In the genomic region with DNA sequence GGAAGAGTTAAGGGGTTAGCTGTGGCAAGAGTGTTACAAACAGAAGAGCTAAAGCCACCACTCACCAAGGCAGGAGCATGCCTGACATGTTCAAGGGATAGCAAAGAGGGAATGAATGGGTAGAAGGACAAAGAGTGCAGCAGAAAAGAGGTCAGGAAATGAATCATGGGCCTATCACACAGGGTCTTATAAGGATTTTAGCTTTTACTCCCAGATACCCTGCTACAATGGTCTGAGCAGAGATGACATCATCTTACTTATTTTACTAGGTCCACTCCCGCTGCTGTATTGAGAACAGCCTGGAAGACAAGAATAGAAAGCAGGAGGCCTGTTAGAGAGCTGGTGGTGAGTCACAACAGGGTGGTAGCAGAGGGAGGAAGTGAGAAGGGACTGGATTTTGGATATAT, we compare ENCODE assay signal across 8 cellular contexts. TPM values are rescaled to one million over a fixed set of nuclear protein-coding genes. Genes with fewer than 3 reads are reported as not detected.
DNase-seq lines count a peak whose midpoint lies in the region; ATAC-seq and TF ChIP-seq lines count a peak whose summit lies in the region.

No MANE protein-coding gene starts in this region.

- H3K9me3 Mint-ChIP-seq in T-cell, result no peaks in the 10 kb centered on the region
- no peaks in the 10 kb centered on the region for H3K9me3 Mint-ChIP-seq in stimulated activated naive CD8-positive, alpha-beta T cell treated with anti-CD3 and anti-CD28 coated beads, Interleukin-15, amount 100 ng/mL, for 72 hours

- H3K4me1 Mint-ChIP-seq in T-cell, result peaks cover 35 to 43% (median 40%) of the 10 kb centered on the region in 3 donors
- H3K4me1 Mint-ChIP-seq in stimulated activated naive CD8-positive, alpha-beta T cell treated with anti-CD3 and anti-CD28 coated beads, Interleukin-15, amount 100 ng/mL, for 72 hours, result peaks cover 31% of the 10 kb centered on the region

- no peak for TF ChIP-seq POLR2A in gastroesophageal sphincter (IDR thresholded peaks at IDR 0.05)

- 21% methylated on average over 1 of the region's 1 CpG; no CpG with 5 or more reads in 1 of the 2 donors for WGBS in gastroesophageal sphincter (ENCODE audit: low coverage in 1 of 2), 2 donors

- peak overlapping the region; percentile 6 to 64 for H3K27ac Mint-ChIP-seq in T-cell
- H3K27ac Mint-ChIP-seq in stimulated activated naive CD8-positive, alpha-beta T cell treated with anti-CD3 and anti-CD28 coated beads, Interleukin-15, amount 100 ng/mL, for 72 hours, result peak overlapping the region in 1 of 2 donors; percentile 14

- H3K4me3 ChIP-seq in BLaER1 treated with 17β-estradiol and CSF1 and Interleukin-3, amounts not matched to agents 10 nM and 100 nM, result no peak overlapping the region
- H3K4me3 ChIP-seq in left ventricle myocardium inferior (no peak overlapping the region), gastroesophageal sphincter (no peak overlapping the region)

- H3K36me3 Mint-ChIP-seq in T-cell, result peaks cover 36% of the 10 kb centered on the region

- no peak for TF ChIP-seq CTCF in left ventricle myocardium inferior (IDR thresholded peaks at IDR 0.05; ENCODE audit: borderline replicate concordance)
- TF ChIP-seq CTCF in gastroesophageal sphincter (IDR thresholded peaks at IDR 0.05), result no peak

- H4K20me1 ChIP-seq in BLaER1 treated with 17β-estradiol and CSF1 and Interleukin-3, amounts not matched to agents 10 nM and 100 nM, result peaks cover 3 to 81% (median 41%) of the 10 kb centered on the region in 11 experiments; a peak in 17 of 22 replicates

- POLR2A ChIA-PET in T-cell (lab: Charles Lee), result no interaction called here

- DNase-seq in T-cell, result no peak
- no peak for DNase-seq in left ventricle myocardium inferior
- no peak for DNase-seq in stimulated activated naive CD8-positive, alpha-beta T cell treated with anti-CD3 and anti-CD28 coated beads, Interleukin-15, amount 100 ng/mL, for 72 hours
- no peak for DNase-seq in GM19240 (ENCODE audit: insufficient read length, low spot score)

- H3K36me3 ChIP-seq in BLaER1 treated with 17β-estradiol and CSF1 and Interleukin-3, amounts not matched to agents 10 nM and 100 nM, result peaks cover 46 to 85% (median 71%) of the 10 kb centered on the region in 11 experiments
- H3K36me3 ChIP-seq in left ventricle myocardium inferior (peaks cover 47% of the 10 kb centered on the region), gastroesophageal sphincter (peaks cover 4 to 58% of the 10 kb centered on the region in 2 donors)

- peak; percentile 88 for ATAC-seq in GM19351 (IDR thresholded peaks at IDR 0.05; ENCODE audit: unreplicated experiment)
- peak; percentile 74 for ATAC-seq in HG03280 (IDR thresholded peaks at IDR 0.05; ENCODE audit: unreplicated experiment)
- ATAC-seq in T-cell (replicated peaks in 1 of 4), result no peak
- ATAC-seq in stimulated activated naive CD8-positive, alpha-beta T cell treated with anti-CD3 and anti-CD28 coated beads, Interleukin-15, amount 100 ng/mL, for 72 hours, result peak; percentile 52
- ATAC-seq in gastroesophageal sphincter, result no peak

- CTCF ChIA-PET in T-cell (lab: Charles Lee), result interaction anchor here (1.0 to 1.7 kb wide), 3 partner anchors 7 to 208 kb away, joined by 4 to 5 read pairs (median 4); no protein-coding TSS in a partner anchor

- no peak overlapping the region for H3K4me3 Mint-ChIP-seq in T-cell
- no peak overlapping the region for H3K4me3 Mint-ChIP-seq in stimulated activated naive CD8-positive, alpha-beta T cell treated with anti-CD3 and anti-CD28 coated beads, Interleukin-15, amount 100 ng/mL, for 72 hours

- H3K9me3 ChIP-seq in BLaER1 treated with 17β-estradiol and CSF1 and Interleukin-3, amounts not matched to agents 10 nM and 100 nM (replicated peaks in 1 of 11), result no peaks in the 10 kb centered on the region
- H3K9me3 ChIP-seq in left ventricle myocardium inferior (replicated peaks) (no peaks in the 10 kb centered on the region), gastroesophageal sphincter (no peaks in the 10 kb centered on the region)

- H3K4me2 ChIP-seq in BLaER1 treated with 17β-estradiol and CSF1 and Interleukin-3, amounts not matched to agents 10 nM and 100 nM, result peak overlapping the region; percentile 41 to 85 (median 60)

- peak overlapping the region in 5 of 11 experiments; percentile 9 to 57 (median 16); a peak in 9 of 22 replicates for H3K27ac ChIP-seq in BLaER1 treated with 17β-estradiol and CSF1 and Interleukin-3, amounts not matched to agents 10 nM and 100 nM
- peak overlapping the region; percentile 41 for H3K27ac ChIP-seq in left ventricle myocardium inferior (replicated peaks)
- no peak overlapping the region for H3K27ac ChIP-seq in gastroesophageal sphincter

- TF ChIP-seq EP300 in gastroesophageal sphincter (IDR thresholded peaks at IDR 0.05), result no peak

- intact Hi-C loops in left ventricle myocardium inferior (cut with micrococcal nuclease), result no loop called here

- H3K27me3 Mint-ChIP-seq in T-cell, result no peaks in the 10 kb centered on the region
- no peaks in the 10 kb centered on the region for H3K27me3 Mint-ChIP-seq in stimulated activated naive CD8-positive, alpha-beta T cell treated with anti-CD3 and anti-CD28 coated beads, Interleukin-15, amount 100 ng/mL, for 72 hours

- peaks cover 26 to 54% (median 30%) of the 10 kb centered on the region in 10 experiments for H3K4me1 ChIP-seq in BLaER1 treated with 17β-estradiol and CSF1 and Interleukin-3, amounts not matched to agents 10 nM and 100 nM
- H3K4me1 ChIP-seq in left ventricle myocardium inferior, result peaks cover 53% of the 10 kb centered on the region
- peaks cover 0 to 23% (median 0%) of the 10 kb centered on the region in 3 donors for H3K4me1 ChIP-seq in gastroesophageal sphincter

- no peaks in the 10 kb centered on the region for H3K27me3 ChIP-seq in BLaER1 treated with 17β-estradiol and CSF1 and Interleukin-3, amounts not matched to agents 10 nM and 100 nM
- no peaks in the 10 kb centered on the region for H3K27me3 ChIP-seq in left ventricle myocardium inferior (ENCODE audit: low read depth)
- no peaks in the 10 kb centered on the region for H3K27me3 ChIP-seq in gastroesophageal sphincter

- H3K9ac ChIP-seq in BLaER1 treated with 17β-estradiol and CSF1 and Interleukin-3, amounts not matched to agents 10 nM and 100 nM, result peak overlapping the region in 2 of 11 experiments; percentile 3 to 6; a peak in 4 of 22 replicates

RNA-seq across cellular contexts. Expression of a gene that starts 9.8 kb away (rescaled TPM):
- total RNA-seq in T-cell (10 to 100 TPM; 17.3 to 26.0 (median 19.4) TPM), left ventricle myocardium inferior (12.9 TPM), gastroesophageal sphincter (10 to 100 TPM; 13.5 to 17.0 (median 16.1) TPM)

Comparison
In these comparisons a context has a peak if more than half of its experiments do, and no peak if none do; other contexts are left out.
1. ATAC-seq: peak in GM19351 (single experiment), HG03280 (single experiment) and stimulated activated naive CD8-positive, alpha-beta T cell treated with anti-CD3 and anti-CD28 coated beads, Interleukin-15, amount 100 ng/mL, for 72 hours (single experiment); none in T-cell (0 of 4) and gastroesophageal sphincter (single experiment).